Comparison of ENCODE assay signal across 28 cellular contexts in genomic region chr7:52006674-52007073, GRCh38.
"Had no signal": no experiment of that assay in that cellular context is flagged by ENCODE, and none has a peak within 500 bp of the region (broad histone marks: within the 10 kb centered on the region; RNA-seq: fewer than 3 reads in every experiment).

No MANE protein-coding gene starts in this region.

- H3K27me3 Mint-ChIP-seq: dendritic cell treated with granulocyte-macrophage colony-stimulating factor and Interleukin-4, amounts not matched to agents 40 ng/mL and 50 ng/mL, for 4 days; effector memory CD8-positive, alpha-beta T cell had no signal

- DNase-seq: colonic mucosa; cortex of kidney; dermis blood vessel endothelial cell; dorsolateral prefrontal cortex; effector CD4-positive, alpha-beta T cell; effector CD8-positive, alpha-beta T cell; effector memory CD4-positive, alpha-beta T cell; effector memory CD8-positive, alpha-beta T cell; erythroblast; esophagus squamous epithelium; foreskin fibroblast; foreskin keratinocyte; foreskin melanocyte; gastrocnemius medialis; glutamatergic neuron; head of caudate nucleus; heart left ventricle; heart right ventricle had no signal

- H3K9me3 ChIP-seq: colonic mucosa, esophagus muscularis mucosa, esophagus squamous epithelium, gastrocnemius medialis, gastroesophageal sphincter, heart left ventricle, heart right ventricle had no signal

- ATAC-seq: effector memory CD8-positive, alpha-beta T cell; esophagus mucosa; foreskin keratinocyte; gastrocnemius medialis; gastroesophageal sphincter; heart left ventricle; heart right ventricle had no signal

- H3K4me1 ChIP-seq: colonic mucosa, esophagus squamous epithelium, foreskin keratinocyte, gastrocnemius medialis, gastroesophageal sphincter, heart left ventricle, heart right ventricle had no signal

- H3K4me3 Mint-ChIP-seq: dendritic cell treated with granulocyte-macrophage colony-stimulating factor and Interleukin-4, amounts not matched to agents 40 ng/mL and 50 ng/mL, for 4 days; effector memory CD8-positive, alpha-beta T cell had no signal

- H3K27me3 ChIP-seq: colonic mucosa, dorsolateral prefrontal cortex, esophagus muscularis mucosa, esophagus squamous epithelium, foreskin keratinocyte, gastrocnemius medialis, gastroesophageal sphincter, heart left ventricle, heart right ventricle had no signal

- H3K4me3 ChIP-seq: colonic mucosa, coronary artery, dorsolateral prefrontal cortex, esophagus muscularis mucosa, esophagus squamous epithelium, gastrocnemius medialis, gastroesophageal sphincter, heart left ventricle, heart right ventricle had no signal

- H3K27ac ChIP-seq: colonic mucosa, coronary artery, dorsolateral prefrontal cortex, epithelial cell of prostate, esophagus muscularis mucosa, esophagus squamous epithelium, foreskin keratinocyte, gastrocnemius medialis, gastroesophageal sphincter, heart left ventricle, heart right ventricle had no signal

- H3K27ac Mint-ChIP-seq: dendritic cell treated with granulocyte-macrophage colony-stimulating factor and Interleukin-4, amounts not matched to agents 40 ng/mL and 50 ng/mL, for 4 days; effector memory CD8-positive, alpha-beta T cell had no signal

- H3K36me3 ChIP-seq: colonic mucosa, esophagus muscularis mucosa, esophagus squamous epithelium, gastrocnemius medialis, gastroesophageal sphincter, heart left ventricle, heart right ventricle had no signal

- FAIRE-seq: colon, endometrium, endothelial cell of umbilical vein, frontal cortex had no signal
